ENCODE assay signal across 1 cellular context in the genomic region with DNA sequence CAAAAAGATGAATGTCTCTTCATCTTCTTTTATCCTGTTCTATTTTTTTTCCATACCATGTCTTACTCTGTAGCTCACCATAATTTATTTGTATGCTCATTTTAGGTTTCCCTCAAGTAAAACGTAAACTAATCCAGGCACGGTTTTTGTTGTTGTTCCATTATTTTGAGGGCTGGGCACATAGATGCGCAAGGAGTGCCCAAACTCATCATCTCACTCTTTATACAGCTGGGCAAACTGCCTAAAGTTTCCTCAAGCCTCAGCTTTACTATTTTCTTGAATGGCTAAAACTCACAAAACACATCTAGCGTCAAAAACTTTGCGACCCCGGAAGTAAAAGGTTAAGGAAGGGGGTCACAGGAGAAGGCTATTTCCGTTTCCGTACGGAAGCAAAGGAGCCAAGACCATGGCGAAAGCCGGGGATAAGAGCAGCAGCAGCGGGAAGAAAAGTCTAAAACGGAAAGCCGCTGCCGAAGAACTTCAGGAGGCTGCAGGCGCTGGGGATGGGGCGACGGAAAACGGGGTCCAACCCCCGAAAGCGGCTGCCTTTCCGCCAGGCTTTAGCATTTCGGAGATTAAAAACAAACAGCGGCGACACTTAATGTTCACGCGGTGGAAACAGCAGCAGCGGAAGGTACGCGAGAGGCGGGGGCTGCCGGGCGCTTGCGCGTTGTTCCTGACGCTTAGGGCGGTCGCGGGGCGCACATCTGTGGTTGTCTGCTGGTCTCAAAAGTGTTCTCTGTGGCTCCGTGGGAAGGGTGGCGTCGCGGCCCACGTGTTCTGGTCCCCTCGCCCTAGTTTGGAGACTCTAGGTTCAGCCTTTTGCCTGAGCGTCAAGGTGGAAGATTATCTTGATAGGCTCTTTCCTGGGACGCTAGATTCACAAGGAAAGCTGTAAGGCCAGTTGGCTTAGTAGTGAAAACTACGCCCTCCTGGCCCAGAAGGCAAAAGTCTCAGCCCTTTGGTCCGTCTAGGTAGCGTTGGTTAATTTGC.
TF ChIP-seq lines count a peak whose summit lies in the region.

A gene with protein sequence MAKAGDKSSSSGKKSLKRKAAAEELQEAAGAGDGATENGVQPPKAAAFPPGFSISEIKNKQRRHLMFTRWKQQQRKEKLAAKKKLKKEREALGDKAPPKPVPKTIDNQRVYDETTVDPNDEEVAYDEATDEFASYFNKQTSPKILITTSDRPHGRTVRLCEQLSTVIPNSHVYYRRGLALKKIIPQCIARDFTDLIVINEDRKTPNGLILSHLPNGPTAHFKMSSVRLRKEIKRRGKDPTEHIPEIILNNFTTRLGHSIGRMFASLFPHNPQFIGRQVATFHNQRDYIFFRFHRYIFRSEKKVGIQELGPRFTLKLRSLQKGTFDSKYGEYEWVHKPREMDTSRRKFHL (plus strand): TSS at position 391 of the 993 bp plus-strand sequence. CDS start 16 bp downstream, at position 407.

TF ChIP-seq in HepG2, 621 proteins besides CTCF, POLR2A, EP300 and RAD21 (continued from another document and continues in another):
- TF ChIP-seq KAT7 (CRISPR knock-in tag; IDR thresholded peaks at IDR 0.05; ENCODE audit: borderline replicate concordance) (peak; percentile 75; the same call in 1 of the 2 replicates), ZNF441 (CRISPR knock-in tag; IDR thresholded peaks at IDR 0.05; ENCODE audit: borderline replicate concordance) (peak; percentile 39; the same call in 1 of the 2 replicates), SRY (CRISPR knock-in tag; IDR thresholded peaks at IDR 0.05) (0 out of 2 replicates have a peak, but pooled peaks have one; percentile 40), SIX4 (CRISPR knock-in tag; IDR thresholded peaks at IDR 0.05) (no peak), ZNF746 (CRISPR knock-in tag; IDR thresholded peaks at IDR 0.05) (peak; percentile 57; the same call in 1 of the 2 replicates), TAF15 (IDR thresholded peaks at IDR 0.05; ENCODE audit: low read depth, low read length, poor library complexity, severe bottlenecking) (peak; percentile 85), NAIF1 (CRISPR knock-in tag; IDR thresholded peaks at IDR 0.05; ENCODE audit: borderline replicate concordance) (peak; percentile 92), TOE1 (CRISPR knock-in tag; IDR thresholded peaks at IDR 0.05) (no peak), POGZ (CRISPR knock-in tag; IDR thresholded peaks at IDR 0.05) (peak; percentile 93), NCOA2 (CRISPR knock-in tag; IDR thresholded peaks at IDR 0.05) (peak; percentile 25; the same call in 1 of the 2 replicates), ZNF382 (CRISPR knock-in tag; IDR thresholded peaks at IDR 0.05; ENCODE audit: borderline replicate concordance) (no peak), GABPB1 (CRISPR knock-in tag; IDR thresholded peaks at IDR 0.05) (peak; percentile 98), SAP130 (CRISPR knock-in tag; IDR thresholded peaks at IDR 0.05; ENCODE audit: low read depth) (peak; percentile 88), ZNF253 (CRISPR knock-in tag; IDR thresholded peaks at IDR 0.05; ENCODE audit: borderline replicate concordance) (no peak), RFX5 (IDR thresholded peaks at IDR 0.05; ENCODE audit: low read depth, low read length) (no peak), STAT5B (CRISPR knock-in tag; IDR thresholded peaks at IDR 0.05) (no peak), GABPA (IDR thresholded peaks at IDR 0.05; ENCODE audit: low read depth, low read length) (peak; percentile 86), GABPA (CRISPR knock-in tag; IDR thresholded peaks at IDR 0.05; ENCODE audit: low read depth) (peak; percentile 100), KAT8 (CRISPR knock-in tag; IDR thresholded peaks at IDR 0.05) (peak; percentile 99), CBX2 (IDR thresholded peaks at IDR 0.05; ENCODE audit: low read depth, low read length) (peak; percentile 34; the same call in 1 of the 2 replicates), CBX2 (CRISPR knock-in tag; IDR thresholded peaks at IDR 0.05; ENCODE audit: low read depth) (no peak), ARNTL (CRISPR knock-in tag; IDR thresholded peaks at IDR 0.05) (no peak), CREB1 (IDR thresholded peaks at IDR 0.05) (no peak), CREB1 (CRISPR knock-in tag; IDR thresholded peaks at IDR 0.05) (peak; percentile 83), CBX5 (CRISPR knock-in tag; IDR thresholded peaks at IDR 0.05; ENCODE audit: borderline replicate concordance) (peak; percentile 76; the same call in 1 of the 2 replicates), MXI1 (IDR thresholded peaks at IDR 0.05; ENCODE audit: borderline replicate concordance, low read depth, low read length) (no peak; the same call in 2 of the 3 replicates), ZNF558 (CRISPR knock-in tag; IDR thresholded peaks at IDR 0.05; ENCODE audit: borderline replicate concordance) (no peak; the same call in 1 of the 2 replicates), NPAS2 (CRISPR knock-in tag; IDR thresholded peaks at IDR 0.05; ENCODE audit: borderline replicate concordance) (no peak), ZKSCAN8 (CRISPR knock-in tag; IDR thresholded peaks at IDR 0.05; ENCODE audit: borderline replicate concordance) (0 out of 2 replicates have a peak, but pooled peaks have one; percentile 56), SETDB1 (CRISPR knock-in tag; IDR thresholded peaks at IDR 0.05; ENCODE audit: borderline replicate concordance) (peak; percentile 99), PHB2 (IDR thresholded peaks at IDR 0.05; ENCODE audit: partially characterized antibody) (no peak), ZNF124 (CRISPR knock-in tag; IDR thresholded peaks at IDR 0.05) (peak; percentile 99), ZSCAN30 (CRISPR knock-in tag; IDR thresholded peaks at IDR 0.05) (no peak)
- TF ChIP-seq, protein P1, sequence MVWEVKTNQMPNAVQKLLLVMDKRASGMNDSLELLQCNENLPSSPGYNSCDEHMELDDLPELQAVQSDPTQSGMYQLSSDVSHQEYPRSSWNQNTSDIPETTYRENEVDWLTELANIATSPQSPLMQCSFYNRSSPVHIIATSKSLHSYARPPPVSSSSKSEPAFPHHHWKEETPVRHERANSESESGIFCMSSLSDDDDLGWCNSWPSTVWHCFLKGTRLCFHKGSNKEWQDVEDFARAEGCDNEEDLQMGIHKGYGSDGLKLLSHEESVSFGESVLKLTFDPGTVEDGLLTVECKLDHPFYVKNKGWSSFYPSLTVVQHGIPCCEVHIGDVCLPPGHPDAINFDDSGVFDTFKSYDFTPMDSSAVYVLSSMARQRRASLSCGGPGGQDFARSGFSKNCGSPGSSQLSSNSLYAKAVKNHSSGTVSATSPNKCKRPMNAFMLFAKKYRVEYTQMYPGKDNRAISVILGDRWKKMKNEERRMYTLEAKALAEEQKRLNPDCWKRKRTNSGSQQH (CRISPR knock-in tag; IDR thresholded peaks at IDR 0.05; ENCODE audit: low read depth) = peak; percentile 19; the same call in 1 of the 2 replicates
- TF ChIP-seq, protein P2, sequence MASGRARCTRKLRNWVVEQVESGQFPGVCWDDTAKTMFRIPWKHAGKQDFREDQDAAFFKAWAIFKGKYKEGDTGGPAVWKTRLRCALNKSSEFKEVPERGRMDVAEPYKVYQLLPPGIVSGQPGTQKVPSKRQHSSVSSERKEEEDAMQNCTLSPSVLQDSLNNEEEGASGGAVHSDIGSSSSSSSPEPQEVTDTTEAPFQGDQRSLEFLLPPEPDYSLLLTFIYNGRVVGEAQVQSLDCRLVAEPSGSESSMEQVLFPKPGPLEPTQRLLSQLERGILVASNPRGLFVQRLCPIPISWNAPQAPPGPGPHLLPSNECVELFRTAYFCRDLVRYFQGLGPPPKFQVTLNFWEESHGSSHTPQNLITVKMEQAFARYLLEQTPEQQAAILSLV (CRISPR knock-in tag; IDR thresholded peaks at IDR 0.05; ENCODE audit: borderline replicate concordance) = no peak; the same call in 1 of the 2 replicates
- TF ChIP-seq, protein P3, sequence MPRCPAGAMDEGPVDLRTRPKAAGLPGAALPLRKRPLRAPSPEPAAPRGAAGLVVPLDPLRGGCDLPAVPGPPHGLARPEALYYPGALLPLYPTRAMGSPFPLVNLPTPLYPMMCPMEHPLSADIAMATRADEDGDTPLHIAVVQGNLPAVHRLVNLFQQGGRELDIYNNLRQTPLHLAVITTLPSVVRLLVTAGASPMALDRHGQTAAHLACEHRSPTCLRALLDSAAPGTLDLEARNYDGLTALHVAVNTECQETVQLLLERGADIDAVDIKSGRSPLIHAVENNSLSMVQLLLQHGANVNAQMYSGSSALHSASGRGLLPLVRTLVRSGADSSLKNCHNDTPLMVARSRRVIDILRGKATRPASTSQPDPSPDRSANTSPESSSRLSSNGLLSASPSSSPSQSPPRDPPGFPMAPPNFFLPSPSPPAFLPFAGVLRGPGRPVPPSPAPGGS (CRISPR knock-in tag; IDR thresholded peaks at IDR 0.05) = no peak; the same call in 1 of the 2 replicates
- TF ChIP-seq, protein P4, sequence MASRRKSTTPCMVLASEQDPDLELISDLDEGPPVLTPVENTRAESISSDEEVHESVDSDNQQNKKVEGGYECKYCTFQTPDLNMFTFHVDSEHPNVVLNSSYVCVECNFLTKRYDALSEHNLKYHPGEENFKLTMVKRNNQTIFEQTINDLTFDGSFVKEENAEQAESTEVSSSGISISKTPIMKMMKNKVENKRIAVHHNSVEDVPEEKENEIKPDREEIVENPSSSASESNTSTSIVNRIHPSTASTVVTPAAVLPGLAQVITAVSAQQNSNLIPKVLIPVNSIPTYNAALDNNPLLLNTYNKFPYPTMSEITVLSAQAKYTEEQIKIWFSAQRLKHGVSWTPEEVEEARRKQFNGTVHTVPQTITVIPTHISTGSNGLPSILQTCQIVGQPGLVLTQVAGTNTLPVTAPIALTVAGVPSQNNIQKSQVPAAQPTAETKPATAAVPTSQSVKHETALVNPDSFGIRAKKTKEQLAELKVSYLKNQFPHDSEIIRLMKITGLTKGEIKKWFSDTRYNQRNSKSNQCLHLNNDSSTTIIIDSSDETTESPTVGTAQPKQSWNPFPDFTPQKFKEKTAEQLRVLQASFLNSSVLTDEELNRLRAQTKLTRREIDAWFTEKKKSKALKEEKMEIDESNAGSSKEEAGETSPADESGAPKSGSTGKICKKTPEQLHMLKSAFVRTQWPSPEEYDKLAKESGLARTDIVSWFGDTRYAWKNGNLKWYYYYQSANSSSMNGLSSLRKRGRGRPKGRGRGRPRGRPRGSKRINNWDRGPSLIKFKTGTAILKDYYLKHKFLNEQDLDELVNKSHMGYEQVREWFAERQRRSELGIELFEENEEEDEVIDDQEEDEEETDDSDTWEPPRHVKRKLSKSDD (CRISPR knock-in tag; IDR thresholded peaks at IDR 0.05; ENCODE audit: low read depth) = no peak
- TF ChIP-seq, protein P5, sequence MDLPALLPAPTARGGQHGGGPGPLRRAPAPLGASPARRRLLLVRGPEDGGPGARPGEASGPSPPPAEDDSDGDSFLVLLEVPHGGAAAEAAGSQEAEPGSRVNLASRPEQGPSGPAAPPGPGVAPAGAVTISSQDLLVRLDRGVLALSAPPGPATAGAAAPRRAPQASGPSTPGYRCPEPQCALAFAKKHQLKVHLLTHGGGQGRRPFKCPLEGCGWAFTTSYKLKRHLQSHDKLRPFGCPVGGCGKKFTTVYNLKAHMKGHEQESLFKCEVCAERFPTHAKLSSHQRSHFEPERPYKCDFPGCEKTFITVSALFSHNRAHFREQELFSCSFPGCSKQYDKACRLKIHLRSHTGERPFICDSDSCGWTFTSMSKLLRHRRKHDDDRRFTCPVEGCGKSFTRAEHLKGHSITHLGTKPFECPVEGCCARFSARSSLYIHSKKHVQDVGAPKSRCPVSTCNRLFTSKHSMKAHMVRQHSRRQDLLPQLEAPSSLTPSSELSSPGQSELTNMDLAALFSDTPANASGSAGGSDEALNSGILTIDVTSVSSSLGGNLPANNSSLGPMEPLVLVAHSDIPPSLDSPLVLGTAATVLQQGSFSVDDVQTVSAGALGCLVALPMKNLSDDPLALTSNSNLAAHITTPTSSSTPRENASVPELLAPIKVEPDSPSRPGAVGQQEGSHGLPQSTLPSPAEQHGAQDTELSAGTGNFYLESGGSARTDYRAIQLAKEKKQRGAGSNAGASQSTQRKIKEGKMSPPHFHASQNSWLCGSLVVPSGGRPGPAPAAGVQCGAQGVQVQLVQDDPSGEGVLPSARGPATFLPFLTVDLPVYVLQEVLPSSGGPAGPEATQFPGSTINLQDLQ (CRISPR knock-in tag; IDR thresholded peaks at IDR 0.05) = no peak
- TF ChIP-seq, protein P6, sequence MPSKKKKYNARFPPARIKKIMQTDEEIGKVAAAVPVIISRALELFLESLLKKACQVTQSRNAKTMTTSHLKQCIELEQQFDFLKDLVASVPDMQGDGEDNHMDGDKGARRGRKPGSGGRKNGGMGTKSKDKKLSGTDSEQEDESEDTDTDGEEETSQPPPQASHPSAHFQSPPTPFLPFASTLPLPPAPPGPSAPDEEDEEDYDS (CRISPR knock-in tag; IDR thresholded peaks at IDR 0.05) = peak; percentile 73; the same call in 1 of the 2 replicates
- TF ChIP-seq, protein P7, sequence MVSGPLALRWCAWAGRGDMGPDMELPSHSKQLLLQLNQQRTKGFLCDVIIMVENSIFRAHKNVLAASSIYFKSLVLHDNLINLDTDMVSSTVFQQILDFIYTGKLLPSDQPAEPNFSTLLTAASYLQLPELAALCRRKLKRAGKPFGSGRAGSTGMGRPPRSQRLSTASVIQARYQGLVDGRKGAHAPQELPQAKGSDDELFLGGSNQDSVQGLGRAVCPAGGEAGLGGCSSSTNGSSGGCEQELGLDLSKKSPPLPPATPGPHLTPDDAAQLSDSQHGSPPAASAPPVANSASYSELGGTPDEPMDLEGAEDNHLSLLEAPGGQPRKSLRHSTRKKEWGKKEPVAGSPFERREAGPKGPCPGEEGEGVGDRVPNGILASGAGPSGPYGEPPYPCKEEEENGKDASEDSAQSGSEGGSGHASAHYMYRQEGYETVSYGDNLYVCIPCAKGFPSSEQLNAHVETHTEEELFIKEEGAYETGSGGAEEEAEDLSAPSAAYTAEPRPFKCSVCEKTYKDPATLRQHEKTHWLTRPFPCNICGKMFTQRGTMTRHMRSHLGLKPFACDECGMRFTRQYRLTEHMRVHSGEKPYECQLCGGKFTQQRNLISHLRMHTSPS (CRISPR knock-in tag; IDR thresholded peaks at IDR 0.05; ENCODE audit: low read depth) = no peak
- TF ChIP-seq, protein P8, sequence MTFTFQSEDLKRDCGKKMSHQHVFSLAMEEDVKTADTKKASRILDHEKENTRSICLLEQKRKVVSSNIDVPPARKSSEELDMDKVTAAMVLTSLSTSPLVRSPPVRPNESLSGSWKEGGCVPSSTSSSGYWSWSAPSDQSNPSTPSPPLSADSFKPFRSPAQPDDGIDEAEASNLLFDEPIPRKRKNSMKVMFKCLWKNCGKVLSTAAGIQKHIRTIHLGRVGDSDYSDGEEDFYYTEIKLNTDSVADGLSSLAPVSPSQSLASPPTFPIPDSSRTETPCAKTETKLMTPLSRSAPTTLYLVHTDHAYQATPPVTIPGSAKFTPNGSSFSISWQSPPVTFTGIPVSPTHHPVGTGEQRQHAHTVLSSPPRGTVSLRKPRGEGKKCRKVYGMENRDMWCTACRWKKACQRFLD (CRISPR knock-in tag; IDR thresholded peaks at IDR 0.05; ENCODE audit: borderline replicate concordance) = peak; percentile 66; the same call in 1 of the 2 replicates
- TF ChIP-seq, protein P9, sequence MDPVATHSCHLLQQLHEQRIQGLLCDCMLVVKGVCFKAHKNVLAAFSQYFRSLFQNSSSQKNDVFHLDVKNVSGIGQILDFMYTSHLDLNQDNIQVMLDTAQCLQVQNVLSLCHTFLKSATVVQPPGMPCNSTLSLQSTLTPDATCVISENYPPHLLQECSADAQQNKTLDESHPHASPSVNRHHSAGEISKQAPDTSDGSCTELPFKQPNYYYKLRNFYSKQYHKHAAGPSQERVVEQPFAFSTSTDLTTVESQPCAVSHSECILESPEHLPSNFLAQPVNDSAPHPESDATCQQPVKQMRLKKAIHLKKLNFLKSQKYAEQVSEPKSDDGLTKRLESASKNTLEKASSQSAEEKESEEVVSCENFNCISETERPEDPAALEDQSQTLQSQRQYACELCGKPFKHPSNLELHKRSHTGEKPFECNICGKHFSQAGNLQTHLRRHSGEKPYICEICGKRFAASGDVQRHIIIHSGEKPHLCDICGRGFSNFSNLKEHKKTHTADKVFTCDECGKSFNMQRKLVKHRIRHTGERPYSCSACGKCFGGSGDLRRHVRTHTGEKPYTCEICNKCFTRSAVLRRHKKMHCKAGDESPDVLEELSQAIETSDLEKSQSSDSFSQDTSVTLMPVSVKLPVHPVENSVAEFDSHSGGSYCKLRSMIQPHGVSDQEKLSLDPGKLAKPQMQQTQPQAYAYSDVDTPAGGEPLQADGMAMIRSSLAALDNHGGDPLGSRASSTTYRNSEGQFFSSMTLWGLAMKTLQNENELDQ (CRISPR knock-in tag; IDR thresholded peaks at IDR 0.05; ENCODE audit: borderline replicate concordance) = no peak
